Comparison of ENCODE assay signal across 28 cellular contexts in genomic region chr10:46064269-46064817, GRCh38. TPM values are rescaled to one million over a fixed set of nuclear protein-coding genes. Genes with fewer than 3 reads are reported as not detected.
"Had no signal": no experiment of that assay in that cellular context is flagged by ENCODE, and none has a peak within 500 bp of the region (broad histone marks: within the 10 kb centered on the region; RNA-seq: fewer than 3 reads in every experiment).

No MANE protein-coding gene starts in this region.

- H3K79me2 ChIP-seq: parathyroid adenoma had no signal

- H3K4me1 Mint-ChIP-seq: memory B cell; stimulated activated naive B cell treated with anti-CD40 and anti-IgM and Interleukin-4, amounts not matched to agents 10 μg/mL and 1 μg/mL and 100 μg/mL, for 72 hours; stimulated activated naive CD8-positive, alpha-beta T cell treated with anti-CD3 and anti-CD28 coated beads, Interleukin-15, amount 100 ng/mL, for 72 hours had no signal

- H3K27me3 ChIP-seq: colonic mucosa, left lung, spleen, testis, tibial nerve, upper lobe of right lung, vagina had no signal

- H2AFZ ChIP-seq: parathyroid adenoma had no signal

- H3K9ac ChIP-seq: parathyroid adenoma had no signal

- H3K4me3 Mint-ChIP-seq: memory B cell; natural killer cell treated with Interleukin-12 subunit alpha and Interleukin-12 subunit beta and Interleukin-15 and Interleukin-18, amount 100 ng/mL, for 72 hours; stimulated activated naive B cell treated with anti-CD40 and anti-IgM and Interleukin-4, amounts not matched to agents 10 μg/mL and 1 μg/mL and 100 μg/mL, for 72 hours; stimulated activated naive CD8-positive, alpha-beta T cell treated with anti-CD3 and anti-CD28 coated beads, Interleukin-15, amount 100 ng/mL, for 72 hours had no signal

- H3K4me1 ChIP-seq: colonic mucosa, heart right ventricle, left lung, lower lobe of right lung, parathyroid adenoma, spleen, testis, tibial nerve, upper lobe of right lung, vagina had no signal

- H3K27me3 Mint-ChIP-seq: stimulated activated naive CD8-positive, alpha-beta T cell treated with anti-CD3 and anti-CD28 coated beads, Interleukin-15, amount 100 ng/mL, for 72 hours had no signal

- DNase-seq: colonic mucosa; dermis blood vessel endothelial cell; effector CD4-positive, alpha-beta T cell; heart right ventricle; islet precursor cell; left lung; lower lobe of right lung; midbrain; occipital lobe; spleen; stimulated activated CD4-positive, alpha-beta T cell treated with anti-CD3 and anti-CD28 coated beads, Interleukin-2, amount 100 ng/mL, for 24 hours; stimulated activated CD4-positive, alpha-beta T cell treated with anti-CD3 and anti-CD28 coated beads, Interleukin-4, amount 100 ng/mL, for 4 hours; stimulated activated naive B cell treated with anti-CD40 and anti-IgM and Interleukin-4, amounts not matched to agents 10 μg/mL and 1 μg/mL and 100 μg/mL, for 72 hours; stimulated activated naive CD8-positive, alpha-beta T cell treated with anti-CD3 and anti-CD28 coated beads, Interleukin-15, amount 100 ng/mL, for 72 hours; testis; upper lobe of right lung had no signal

- H3K9me3 Mint-ChIP-seq: memory B cell; natural killer cell treated with Interleukin-12 subunit alpha and Interleukin-12 subunit beta and Interleukin-15 and Interleukin-18, amount 100 ng/mL, for 72 hours; stimulated activated naive B cell treated with anti-CD40 and anti-IgM and Interleukin-4, amounts not matched to agents 10 μg/mL and 1 μg/mL and 100 μg/mL, for 72 hours; stimulated activated naive CD8-positive, alpha-beta T cell treated with anti-CD3 and anti-CD28 coated beads, Interleukin-15, amount 100 ng/mL, for 72 hours had no signal

- FAIRE-seq: frontal cortex had no signal

- ATAC-seq: heart right ventricle; left lung; lower lobe of right lung; natural killer cell treated with Interleukin-12 subunit alpha and Interleukin-12 subunit beta and Interleukin-15 and Interleukin-18, amount 100 ng/mL, for 72 hours; sciatic nerve; stimulated activated naive B cell treated with anti-CD40 and anti-IgM and Interleukin-4, amounts not matched to agents 10 μg/mL and 1 μg/mL and 100 μg/mL, for 72 hours; stimulated activated naive CD8-positive, alpha-beta T cell treated with anti-CD3 and anti-CD28 coated beads, Interleukin-15, amount 100 ng/mL, for 72 hours; upper lobe of right lung had no signal

- H3K4me3 ChIP-seq: colonic mucosa, heart right ventricle, left lung, lower lobe of right lung, spleen, testis, tibial nerve, upper lobe of right lung, vagina had no signal

- H3K36me3 ChIP-seq: colonic mucosa, heart right ventricle, left lung, lower lobe of right lung, spleen, tibial nerve, upper lobe of right lung, vagina had no signal

- H3K36me3 Mint-ChIP-seq: memory B cell; natural killer cell treated with Interleukin-12 subunit alpha and Interleukin-12 subunit beta and Interleukin-15 and Interleukin-18, amount 100 ng/mL, for 72 hours; stimulated activated naive B cell treated with anti-CD40 and anti-IgM and Interleukin-4, amounts not matched to agents 10 μg/mL and 1 μg/mL and 100 μg/mL, for 72 hours had no signal

- H3K9me3 ChIP-seq: colonic mucosa, heart right ventricle, left lung, lower lobe of right lung, spleen, testis, upper lobe of right lung, vagina had no signal

- H3K27ac ChIP-seq: colonic mucosa, heart right ventricle, left lung, lower lobe of right lung, parathyroid adenoma, spleen, testis, tibial nerve, upper lobe of right lung, vagina had no signal

- H3K27ac Mint-ChIP-seq: memory B cell; natural killer cell treated with Interleukin-12 subunit alpha and Interleukin-12 subunit beta and Interleukin-15 and Interleukin-18, amount 100 ng/mL, for 72 hours; stimulated activated naive B cell treated with anti-CD40 and anti-IgM and Interleukin-4, amounts not matched to agents 10 μg/mL and 1 μg/mL and 100 μg/mL, for 72 hours had no signal

RNA-seq across cellular contexts. Expression of gene MSMB, which starts 18.3 kb away (rescaled TPM):
- total RNA-seq: colonic mucosa; dermis blood vessel endothelial cell; fibroblast of lung; frontal cortex; glomerular endothelial cell; heart right ventricle; natural killer cell treated with Interleukin-12 subunit alpha and Interleukin-12 subunit beta and Interleukin-15 and Interleukin-18, amount 100 ng/mL, for 72 hours; occipital lobe; pulmonary artery endothelial cell; sciatic nerve; skeletal muscle tissue; spleen; subcutaneous adipose tissue; tibial nerve; upper lobe of right lung; vagina had no signal
- polyA plus RNA-seq: fibroblast of lung, heart right ventricle, spleen had no signal
